Comparison of ENCODE assay signal across 9 cellular contexts in the genomic region with DNA sequence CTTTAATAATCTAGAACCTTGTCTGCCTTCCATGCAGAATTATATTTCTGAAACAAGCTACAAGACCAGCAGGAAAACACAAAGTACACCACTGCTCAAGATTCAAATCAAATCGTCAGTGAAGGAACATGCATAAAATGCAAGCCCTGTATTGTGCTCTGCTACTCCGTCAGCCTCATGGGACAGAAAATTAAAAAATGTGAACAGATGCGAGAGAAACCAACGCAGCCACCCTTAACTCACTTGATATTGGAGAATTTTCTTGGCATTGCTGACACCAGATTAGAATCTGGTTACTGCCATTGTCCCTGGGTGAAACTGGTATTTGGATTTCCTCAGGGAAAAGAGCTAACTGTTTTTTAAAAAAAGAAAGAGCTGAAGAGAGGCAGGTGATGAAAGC. TPM values are rescaled to one million over a fixed set of nuclear protein-coding genes. Genes with fewer than 3 reads are reported as not detected.
DNase-seq lines count a peak whose midpoint lies in the region; ATAC-seq and TF ChIP-seq lines count a peak whose summit lies in the region.
"Had no signal": no experiment of that assay in that cellular context is flagged by ENCODE, and none has a peak within 500 bp of the region (broad histone marks: within the 10 kb centered on the region; RNA-seq: fewer than 3 reads in every experiment).

No MANE protein-coding gene starts in this region.

- H3K9me3 Mint-ChIP-seq in naive thymus-derived CD8-positive, alpha-beta T cell: no peaks in the 10 kb centered on the region
- H3K9me3 Mint-ChIP-seq: activated CD4-positive, alpha-beta memory T cell treated with anti-CD3 and anti-CD28 coated beads, Interleukin-2, amount 10 ng/mL, durations not matched to agents 7 days and 5 days had no signal

- H3K4me1 ChIP-seq in ascending aorta (peaks cover 49 to 86% of the 10 kb centered on the region in 2 donors), lower lobe of right lung (peaks cover 64% of the 10 kb centered on the region), stomach smooth muscle (ENCODE audit: control insufficient read depth, insufficient read depth, low read length) (peaks cover 60% of the 10 kb centered on the region)

- H3K4me1 Mint-ChIP-seq in naive thymus-derived CD8-positive, alpha-beta T cell: no peaks in the 10 kb centered on the region

- H3K27me3 ChIP-seq in ascending aorta: no peaks in the 10 kb centered on the region
- H3K27me3 ChIP-seq in lower lobe of right lung (ENCODE audit: low read depth): no peaks in the 10 kb centered on the region
- no peaks in the 10 kb centered on the region for H3K27me3 ChIP-seq in stomach smooth muscle (ENCODE audit: control insufficient read depth in 1 of 2, insufficient read depth in 2 of 2, low read length in 2 of 2)

- POLR2A ChIA-PET in naive thymus-derived CD8-positive, alpha-beta T cell (lab: Charles Lee): interaction anchor here (0.5 kb wide), 1 partner anchor 20 kb away, joined by 3 read pairs; no protein-coding TSS in a partner anchor

- TF ChIP-seq CTCF in ascending aorta (IDR thresholded peaks at IDR 0.05) (no peak), lower lobe of right lung (IDR thresholded peaks at IDR 0.05) (no peak)

- peak overlapping the region; percentile 7 to 47 for H3K9ac ChIP-seq in stomach smooth muscle (ENCODE audit: low read length in 2 of 2)

- H3K27ac ChIP-seq in ascending aorta: peak overlapping the region; percentile 90 to 96
- peak overlapping the region; percentile 44 for H3K27ac ChIP-seq in lower lobe of right lung
- peak overlapping the region; percentile 60 for H3K27ac ChIP-seq in stomach smooth muscle (ENCODE audit: low read length)

- H3K36me3 ChIP-seq in ascending aorta: peaks cover 24 to 38% of the 10 kb centered on the region in 2 donors
- peaks cover 91% of the 10 kb centered on the region for H3K36me3 ChIP-seq in lower lobe of right lung
- peaks cover 0 to 14% of the 10 kb centered on the region in 2 donors for H3K36me3 ChIP-seq in stomach smooth muscle (ENCODE audit: control insufficient read depth in 2 of 2, insufficient read depth in 2 of 2, low read length in 2 of 2)

- DNase-seq in NCI-H128 (lab: John Stamatoyannopoulos, UW; ENCODE audit: unreplicated experiment): peak; percentile 66
- no peak for DNase-seq in ascending aorta (ENCODE audit: low spot score in 2 of 2)
- no peak for DNase-seq in lower lobe of right lung
- DNase-seq in naive thymus-derived CD8-positive, alpha-beta T cell: no peak
- DNase-seq in globus pallidus (ENCODE audit: low spot score): no peak
- DNase-seq in SHP77 treated with DMSO at 0.1 percent for 48 hours (lab: John Stamatoyannopoulos, UW): no peak
- no peak for DNase-seq in NCI-H345 treated with DMSO at 0.1 percent for 48 hours (lab: John Stamatoyannopoulos, UW; ENCODE audit: unreplicated experiment)
- DNase-seq: activated CD4-positive, alpha-beta memory T cell treated with anti-CD3 and anti-CD28 coated beads, Interleukin-2, amount 10 ng/mL, durations not matched to agents 7 days and 5 days had no signal

- H3K9me3 ChIP-seq in ascending aorta (no peaks in the 10 kb centered on the region), lower lobe of right lung (no peaks in the 10 kb centered on the region), stomach smooth muscle (ENCODE audit: control insufficient read depth in 2 of 2, low read length in 2 of 2) (no peaks in the 10 kb centered on the region)

- H3K36me3 Mint-ChIP-seq in naive thymus-derived CD8-positive, alpha-beta T cell: peaks cover 0 to 3% (median 2%) of the 10 kb centered on the region in 3 donors

- ATAC-seq in lower lobe of right lung: no peak
- no peak for ATAC-seq in naive thymus-derived CD8-positive, alpha-beta T cell

- H3K4me3 Mint-ChIP-seq in naive thymus-derived CD8-positive, alpha-beta T cell: no peak overlapping the region
- H3K4me3 Mint-ChIP-seq: activated CD4-positive, alpha-beta memory T cell treated with anti-CD3 and anti-CD28 coated beads, Interleukin-2, amount 10 ng/mL, durations not matched to agents 7 days and 5 days had no signal

- intact Hi-C loops in ascending aorta (cut with DNase I) (loop anchor here (1.0 to 2.0 kb wide), 2 partner anchors 13 to 23 kb away; a partner anchor contains a TSS), lower lobe of right lung (cut with DNase I) (no loop called here)

- H3K27ac Mint-ChIP-seq in naive thymus-derived CD8-positive, alpha-beta T cell: no peak overlapping the region
- H3K27ac Mint-ChIP-seq: activated CD4-positive, alpha-beta memory T cell treated with anti-CD3 and anti-CD28 coated beads, Interleukin-2, amount 10 ng/mL, durations not matched to agents 7 days and 5 days had no signal

- peaks cover 0 to 4% (median 0%) of the 10 kb centered on the region in 5 donors for H3K27me3 Mint-ChIP-seq in naive thymus-derived CD8-positive, alpha-beta T cell
- H3K27me3 Mint-ChIP-seq: activated CD4-positive, alpha-beta memory T cell treated with anti-CD3 and anti-CD28 coated beads, Interleukin-2, amount 10 ng/mL, durations not matched to agents 7 days and 5 days had no signal

- H3K4me3 ChIP-seq in ascending aorta: no peak overlapping the region
- no peak overlapping the region for H3K4me3 ChIP-seq in lower lobe of right lung
- H3K4me3 ChIP-seq in stomach smooth muscle (ENCODE audit: low read length in 2 of 2): peak overlapping the region in 1 of 2 donors; percentile 44

RNA-seq across cellular contexts. Expression of a gene that starts 23.6 kb away (rescaled TPM):
- total RNA-seq in ascending aorta (730 TPM), lower lobe of right lung (834 TPM)
- 10 to 100 TPM; 19.7 to 19.8 TPM for total RNA-seq in naive thymus-derived CD8-positive, alpha-beta T cell
- 100 to 1,000 TPM in 1 of 3 donors, 10 to 100 TPM in 2; 12.2 to 159 (median 22.9) TPM for polyA plus RNA-seq in naive thymus-derived CD8-positive, alpha-beta T cell

Comparison
In these comparisons a context has a peak if more than half of its experiments do, and no peak if none do; other contexts are left out.
1. RNA of a gene that starts 23.6 kb away (total RNA-seq): 834 TPM in lower lobe of right lung (single experiment) and 730 TPM in ascending aorta (single experiment); 19.7 to 19.8 TPM in naive thymus-derived CD8-positive, alpha-beta T cell; every median in the first group is over 10 times any median in the second.
2. Peak in every context shown above with its lines, with median percentiles within 50 percentile points of each other: H3K27ac ChIP-seq.